ENCODE assay signal across 3 cellular contexts in genomic region chr6:17200395-17200794, GRCh38.
TF ChIP-seq lines count a peak whose summit lies in the region.

No MANE protein-coding gene starts in this region.

TF ChIP-seq in SK-N-SH, 30 proteins besides CTCF, POLR2A, EP300 and RAD21:
- TF ChIP-seq CHD2 (IDR thresholded peaks at IDR 0.05; ENCODE audit: low read length, partially characterized antibody) (no peak), USF1 (IDR thresholded peaks at IDR 0.05; ENCODE audit: borderline replicate concordance, low read depth) (no peak), MXI1 (IDR thresholded peaks at IDR 0.05; ENCODE audit: low read depth, low read length) (no peak), EZH2phosphoT487 (IDR thresholded peaks at IDR 0.05; ENCODE audit: borderline replicate concordance, low read depth) (no peak), POLR2AphosphoS5 (IDR thresholded peaks at IDR 0.05; ENCODE audit: low read depth, low read length) (no peak), ZBTB33 (IDR thresholded peaks at IDR 0.05; ENCODE audit: borderline replicate concordance, low read depth) (no peak)

TF ChIP-seq in SK-N-SH treated with all-trans-retinoic acid at 6 μM for 48 hours, 23 proteins besides CTCF, POLR2A, EP300 and RAD21:
- TF ChIP-seq CSRNP3 (CRISPR knock-in tag; IDR thresholded peaks at IDR 0.05), result no peak

TF ChIP-seq in K562, 482 proteins besides CTCF, POLR2A, EP300 and RAD21:
- TF ChIP-seq ZBTB33 (CRISPR knock-in tag; IDR thresholded peaks at IDR 0.05), result peak; percentile 70; the same call in 1 of the 2 replicates
- no peak for TF ChIP-seq FOS (IDR thresholded peaks at IDR 0.05; ENCODE audit: extremely low read depth, insufficient read length)
- no peak for TF ChIP-seq ZNF57 (CRISPR knock-in tag; IDR thresholded peaks at IDR 0.05)
- TF ChIP-seq ZNF184 (CRISPR knock-in tag; IDR thresholded peaks at IDR 0.05), result no peak
